37 cellular contexts compared by ENCODE assay signal in the genomic region with DNA sequence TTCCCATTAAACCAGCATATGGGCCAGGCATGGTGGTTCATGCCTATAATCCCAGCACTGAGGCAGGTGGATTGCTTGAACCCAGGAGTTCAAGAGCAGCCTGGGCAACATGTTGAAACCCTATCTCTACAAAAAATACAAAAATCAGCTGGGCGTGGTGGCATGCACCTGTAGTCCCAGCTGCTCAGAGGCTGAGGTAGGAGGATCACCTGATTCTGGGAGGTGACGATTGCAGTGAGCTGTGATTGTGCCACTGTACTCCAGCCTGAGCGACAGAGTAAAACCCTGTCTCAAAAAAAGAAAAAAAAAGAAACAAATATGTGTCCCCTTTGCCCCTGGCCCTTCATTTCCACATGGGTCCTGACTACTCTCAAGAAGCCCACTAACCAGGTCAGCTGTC. TPM values are rescaled to one million over a fixed set of nuclear protein-coding genes. Genes with fewer than 3 reads are reported as not detected.
"Had no signal": no experiment of that assay in that cellular context is flagged by ENCODE, and none has a peak within 500 bp of the region (broad histone marks: within the 10 kb centered on the region; RNA-seq: fewer than 3 reads in every experiment).

No MANE protein-coding gene starts in this region.

- H3K4me3 ChIP-seq: ascending aorta, breast epithelium, cardiac muscle cell, colonic mucosa, esophagus squamous epithelium, gastroesophageal sphincter, heart right ventricle, hepatocyte had no signal

- H3K27me3 Mint-ChIP-seq: activated CD4-positive, alpha-beta memory T cell treated with anti-CD3 and anti-CD28 coated beads, Interleukin-2, amount 10 ng/mL, durations not matched to agents 7 days and 5 days; activated CD4-positive, alpha-beta T cell treated with anti-CD3 and anti-CD28 coated beads for 36 hours had no signal

- H2AFZ ChIP-seq: hepatocyte had no signal

- H3K27me3 ChIP-seq: ascending aorta, breast epithelium, cardiac muscle cell, colonic mucosa, esophagus squamous epithelium, gastroesophageal sphincter, hepatocyte had no signal

- H3K4me2 ChIP-seq: hepatocyte had no signal

- H3K9me3 Mint-ChIP-seq: activated CD4-positive, alpha-beta memory T cell treated with anti-CD3 and anti-CD28 coated beads, Interleukin-2, amount 10 ng/mL, durations not matched to agents 7 days and 5 days; activated CD4-positive, alpha-beta T cell treated with anti-CD3 and anti-CD28 coated beads, Interleukin-2, amount 10 ng/mL, durations not matched to agents 7 days and 5 days; activated naive CD4-positive, alpha-beta T cell treated with anti-CD3 and anti-CD28 coated beads, Interleukin-2, amount 10 ng/mL, durations not matched to agents 7 days and 5 days; activated naive CD4-positive, alpha-beta T cell treated with anti-CD3 and anti-CD28 coated beads, Interleukin-2, amount 50 U/mL, for 72 hours; activated naive CD8-positive, alpha-beta T cell treated with anti-CD3 and anti-CD28 coated beads, Interleukin-2, amount 10 ng/mL, durations not matched to agents 7 days and 5 days; activated T-cell treated with anti-CD3 and anti-CD28 coated beads, Interleukin-2, amount 50 U/mL, for 24 hours; activated T-cell treated with anti-CD3 and anti-CD28 coated beads, Interleukin-2, amount 50 U/mL, for 72 hours; brain; T-helper 2 cell treated with Interferon-gamma antibody and Interleukin-4, amounts not matched to agents 5 μg/mL and 100 μg/mL, for 36 hours had no signal

- H3K36me3 Mint-ChIP-seq: activated naive CD4-positive, alpha-beta T cell treated with anti-CD3 and anti-CD28 coated beads, Interleukin-2, amount 10 ng/mL, durations not matched to agents 7 days and 5 days; activated naive CD4-positive, alpha-beta T cell treated with anti-CD3 and anti-CD28 coated beads, Interleukin-2, amount 50 U/mL, for 72 hours; activated naive CD8-positive, alpha-beta T cell treated with anti-CD3 and anti-CD28 coated beads, Interleukin-2, amount 10 ng/mL, durations not matched to agents 7 days and 5 days; brain had no signal

- DNase-seq: activated CD4-positive, alpha-beta memory T cell treated with anti-CD3 and anti-CD28 coated beads, Interleukin-2, amount 10 ng/mL, durations not matched to agents 7 days and 5 days; activated CD4-positive, alpha-beta T cell treated with anti-CD3 and anti-CD28 coated beads for 36 hours; activated CD4-positive, alpha-beta T cell treated with anti-CD3 and anti-CD28 coated beads, Interleukin-2, amount 10 ng/mL, durations not matched to agents 7 days and 5 days; activated CD4-positive, alpha-beta T cell treated with anti-CD3 and anti-CD28 coated beads, Interleukin-2, amount 50 U/mL, for 4 hours; activated CD4-positive, CD25-positive, alpha-beta regulatory T cell; activated CD4-positive, CD25-positive, alpha-beta regulatory T cell treated with anti-CD3 and anti-CD28 coated beads, Interleukin-2, amount 50 U/mL, for 72 hours; activated CD8-positive, alpha-beta memory T cell treated with anti-CD3 and anti-CD28 coated beads, Interleukin-2, amount 50 U/mL, for 48 hours; activated gamma-delta T cell; activated naive CD4-positive, alpha-beta T cell; activated naive CD4-positive, alpha-beta T cell treated with anti-CD3 and anti-CD28 coated beads, Interleukin-2, amount 10 ng/mL, durations not matched to agents 7 days and 5 days; activated naive CD8-positive, alpha-beta T cell treated with anti-CD3 and anti-CD28 coated beads, Interleukin-2, amount 10 ng/mL, durations not matched to agents 7 days and 5 days; activated T-cell treated with anti-CD3 and anti-CD28 coated beads for 4 hours; activated T-cell treated with anti-CD3 and anti-CD28 coated beads, Interleukin-2, amount 50 U/mL, for 24 hours; activated T-cell treated with anti-CD3 and anti-CD28 coated beads, Interleukin-2, amount 50 U/mL, for 72 hours; central memory CD4-positive, alpha-beta T cell; cerebellar nuclear complex; colonic mucosa; effector CD8-positive, alpha-beta T cell; esophagus squamous epithelium; foreskin melanocyte; heart right ventricle; T1000; WERI-Rb-1 had no signal

- H3K4me3 Mint-ChIP-seq: activated CD4-positive, alpha-beta memory T cell treated with anti-CD3 and anti-CD28 coated beads, Interleukin-2, amount 10 ng/mL, durations not matched to agents 7 days and 5 days; activated CD4-positive, alpha-beta T cell treated with anti-CD3 and anti-CD28 coated beads for 36 hours; activated CD4-positive, alpha-beta T cell treated with anti-CD3 and anti-CD28 coated beads, Interleukin-2, amount 10 ng/mL, durations not matched to agents 7 days and 5 days; activated naive CD4-positive, alpha-beta T cell treated with anti-CD3 and anti-CD28 coated beads, Interleukin-2, amount 10 ng/mL, durations not matched to agents 7 days and 5 days; activated naive CD8-positive, alpha-beta T cell treated with anti-CD3 and anti-CD28 coated beads, Interleukin-2, amount 10 ng/mL, durations not matched to agents 7 days and 5 days; activated T-cell treated with anti-CD3 and anti-CD28 coated beads, Interleukin-2, amount 50 U/mL, for 24 hours; activated T-cell treated with anti-CD3 and anti-CD28 coated beads, Interleukin-2, amount 50 U/mL, for 72 hours; brain; T-helper 2 cell treated with Interferon-gamma antibody and Interleukin-4, amounts not matched to agents 5 μg/mL and 100 μg/mL, for 36 hours had no signal

- H3K79me2 ChIP-seq: hepatocyte had no signal

- H3K4me1 ChIP-seq: ascending aorta, breast epithelium, colonic mucosa, esophagus squamous epithelium, heart right ventricle had no signal

- ATAC-seq: activated CD4-positive, alpha-beta T cell treated with anti-CD3 and anti-CD28 coated beads for 36 hours; activated T-cell treated with anti-CD3 and anti-CD28 coated beads, Interleukin-2, amount 50 U/mL, for 72 hours; gastroesophageal sphincter; heart right ventricle had no signal

- H3K9me3 ChIP-seq: ascending aorta, breast epithelium, colonic mucosa, esophagus squamous epithelium, gastroesophageal sphincter, heart right ventricle had no signal

- H3K4me1 Mint-ChIP-seq: activated CD4-positive, alpha-beta memory T cell treated with anti-CD3 and anti-CD28 coated beads, Interleukin-2, amount 10 ng/mL, durations not matched to agents 7 days and 5 days; activated CD4-positive, alpha-beta T cell treated with anti-CD3 and anti-CD28 coated beads for 36 hours; activated naive CD4-positive, alpha-beta T cell treated with anti-CD3 and anti-CD28 coated beads, Interleukin-2, amount 10 ng/mL, durations not matched to agents 7 days and 5 days; brain had no signal

- H3K36me3 ChIP-seq: ascending aorta, breast epithelium, cardiac muscle cell, colonic mucosa, esophagus squamous epithelium, heart right ventricle, WERI-Rb-1 had no signal

- H3K27ac Mint-ChIP-seq: activated CD4-positive, alpha-beta memory T cell treated with anti-CD3 and anti-CD28 coated beads, Interleukin-2, amount 10 ng/mL, durations not matched to agents 7 days and 5 days; activated CD4-positive, alpha-beta T cell treated with anti-CD3 and anti-CD28 coated beads for 36 hours; activated CD4-positive, alpha-beta T cell treated with anti-CD3 and anti-CD28 coated beads, Interleukin-2, amount 10 ng/mL, durations not matched to agents 7 days and 5 days; activated naive CD4-positive, alpha-beta T cell treated with anti-CD3 and anti-CD28 coated beads, Interleukin-2, amount 10 ng/mL, durations not matched to agents 7 days and 5 days; activated naive CD4-positive, alpha-beta T cell treated with anti-CD3 and anti-CD28 coated beads, Interleukin-2, amount 50 U/mL, for 72 hours; activated naive CD8-positive, alpha-beta T cell treated with anti-CD3 and anti-CD28 coated beads, Interleukin-2, amount 10 ng/mL, durations not matched to agents 7 days and 5 days; activated T-cell treated with anti-CD3 and anti-CD28 coated beads, Interleukin-2, amount 50 U/mL, for 24 hours; activated T-cell treated with anti-CD3 and anti-CD28 coated beads, Interleukin-2, amount 50 U/mL, for 72 hours; brain; T-helper 2 cell treated with Interferon-gamma antibody and Interleukin-4, amounts not matched to agents 5 μg/mL and 100 μg/mL, for 36 hours had no signal

- H3K27ac ChIP-seq: ascending aorta, breast epithelium, cardiac muscle cell, colonic mucosa, epithelial cell of prostate, esophagus squamous epithelium, gastroesophageal sphincter, heart right ventricle, hepatocyte, WERI-Rb-1 had no signal

RNA-seq across cellular contexts. Expression of a gene that starts 16.8 kb away (rescaled TPM):
- total RNA-seq: activated CD4-positive, alpha-beta memory T cell treated with anti-CD3 and anti-CD28 coated beads, Interleukin-2, amount 10 ng/mL, durations not matched to agents 7 days and 5 days; activated CD4-positive, alpha-beta T cell treated with anti-CD3 and anti-CD28 coated beads, Interleukin-2, amount 10 ng/mL, durations not matched to agents 7 days and 5 days; activated naive CD8-positive, alpha-beta T cell treated with anti-CD3 and anti-CD28 coated beads, Interleukin-2, amount 10 ng/mL, durations not matched to agents 7 days and 5 days; dermis microvascular lymphatic vessel endothelial cell; endothelial cell of umbilical vein; fibroblast of lung; fibroblast of villous mesenchyme; glomerular endothelial cell had no signal
